In the genomic region with DNA sequence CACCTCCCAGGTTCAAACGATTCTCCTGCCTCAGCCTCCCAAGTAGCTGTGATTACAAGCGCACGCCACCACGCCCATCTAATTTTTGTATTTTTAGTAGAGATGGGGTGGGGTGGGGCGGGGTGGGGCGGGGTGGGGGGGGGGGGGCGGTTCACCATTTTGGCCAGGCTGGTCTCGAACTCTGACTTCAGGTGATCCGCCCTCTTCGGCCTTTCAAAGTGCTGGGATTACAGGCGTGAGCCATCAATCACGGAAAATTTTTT, we compare ENCODE assay signal across 8 cellular contexts. TPM values are rescaled to one million over a fixed set of nuclear protein-coding genes. Genes with fewer than 3 reads are reported as not detected.
DNase-seq lines count a peak whose midpoint lies in the region; ATAC-seq and TF ChIP-seq lines count a peak whose summit lies in the region.

No MANE protein-coding gene starts in this region.

- DNase-seq in WERI-Rb-1 (no peak), foreskin fibroblast (no peak), sciatic nerve (ENCODE audit: low spot score) (no peak), hepatic stellate cell (ENCODE audit: low spot score) (no peak), ureter (ENCODE audit: low spot score) (no peak), HPDE6-E6E7 (ENCODE audit: extremely low spot score) (no peak)

- peak overlapping the region; percentile 66 for H3K27ac ChIP-seq in WERI-Rb-1

- intact Hi-C loops in sciatic nerve (cut with DNase I): no loop called here

- no peaks in the 10 kb centered on the region for H3K9me3 ChIP-seq in WERI-Rb-1 (ENCODE audit: severe bottlenecking)

- TF ChIP-seq CTCF in GM12875 (IDR thresholded peaks at IDR 0.05; ENCODE audit: borderline replicate concordance, insufficient read depth, low read depth, low read length): no peak
- no peak for TF ChIP-seq CTCF in WERI-Rb-1 (IDR thresholded peaks at IDR 0.05; ENCODE audit: low read depth, low read length)
- no peak for TF ChIP-seq CTCF in foreskin fibroblast (IDR thresholded peaks at IDR 0.05; ENCODE audit: low read depth, low read length)

- peaks cover 33% of the 10 kb centered on the region for H3K36me3 ChIP-seq in WERI-Rb-1

- ATAC-seq in sciatic nerve (peak; percentile 51), HG02970 (IDR thresholded peaks at IDR 0.05; ENCODE audit: low FRiP score, unreplicated experiment) (no peak)

- H3K4me3 ChIP-seq in GM12875 (ENCODE audit: low read depth, low read length) (peak overlapping the region; percentile 53), WERI-Rb-1 (ENCODE audit: low read depth, low read length) (peak overlapping the region; percentile 88), foreskin fibroblast (ENCODE audit: low read depth in 1 of 2, low read length in 2 of 2) (peak overlapping the region; percentile 94 to 95)

- H3K27me3 ChIP-seq in WERI-Rb-1 (ENCODE audit: insufficient read depth, low read depth, severe bottlenecking): no peaks in the 10 kb centered on the region

RNA-seq across cellular contexts. Expression of gene DPP9, which starts 0.5 kb away (rescaled TPM):
- 47.7 TPM for total RNA-seq in sciatic nerve
- 94.8 TPM for total RNA-seq in ureter

RNA-seq across cellular contexts. Expression of gene MYDGF, which starts 54.0 kb away (rescaled TPM):
- 49.1 TPM for total RNA-seq in sciatic nerve
- total RNA-seq in ureter: 58.3 TPM
